ENCODE assay signal across 8 cellular contexts in the genomic region with DNA sequence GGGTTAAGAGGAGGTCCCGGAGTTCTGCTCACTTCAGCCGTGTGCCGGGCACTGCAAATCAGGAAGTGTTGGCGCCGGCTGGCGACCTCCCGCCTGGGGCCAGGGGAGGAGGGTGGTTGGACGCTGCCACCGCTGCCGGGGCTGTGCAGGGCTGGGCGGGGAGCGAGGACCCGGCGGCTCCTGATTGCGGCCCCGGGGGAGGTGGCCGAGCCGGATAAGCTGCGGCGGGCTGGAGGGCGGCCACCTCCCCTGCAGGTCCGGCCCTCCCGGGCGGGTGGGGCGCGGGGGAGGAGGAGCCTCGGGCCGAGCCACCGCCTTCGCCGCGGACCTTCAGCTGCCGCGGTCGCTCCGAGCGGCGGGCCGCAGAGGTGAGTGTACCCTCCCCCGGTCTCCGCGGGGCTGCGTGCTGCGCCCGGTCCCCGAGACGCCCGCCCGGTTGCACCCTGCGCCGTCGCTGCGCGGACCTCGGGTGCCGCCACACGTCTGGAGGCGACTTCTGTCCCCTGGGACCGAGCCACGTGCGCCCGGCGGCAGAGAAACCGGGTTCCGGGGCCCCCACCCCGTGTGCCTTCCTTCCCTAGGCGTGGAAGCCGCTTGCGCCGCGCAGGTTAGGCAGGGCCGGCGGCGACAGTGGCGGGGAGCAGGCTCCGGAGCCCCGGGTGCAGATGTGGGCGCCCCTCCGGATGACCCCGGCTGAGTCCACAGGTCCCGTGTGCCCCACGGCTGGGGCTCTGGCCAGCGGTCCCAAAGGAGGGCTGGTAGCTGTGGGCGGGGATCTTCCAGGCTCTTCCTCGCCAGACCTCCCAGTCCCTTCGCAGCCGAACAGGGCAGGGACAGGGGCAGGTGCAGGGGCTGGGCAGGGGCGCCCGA. TPM values are rescaled to one million over a fixed set of nuclear protein-coding genes. Genes with fewer than 3 reads are reported as not detected.
A peak's percentile ranks its signal among the peaks of the same experiment; 100 is the strongest.
DNase-seq lines count a peak whose midpoint lies in the region; ATAC-seq and TF ChIP-seq lines count a peak whose summit lies in the region.

STEAP3 (plus strand) TSS at position 314 of the 870 bp plus-strand sequence. CDS start 7,179 bp downstream, outside the sequence.

- POLR2A ChIA-PET in CD8-positive, alpha-beta memory T cell (lab: Charles Lee) = no interaction called here

- CTCF ChIA-PET in CD8-positive, alpha-beta memory T cell (lab: Charles Lee) = no interaction called here

- H3K27me3 Mint-ChIP-seq in CD8-positive, alpha-beta memory T cell = peaks cover 21 to 46% of the 10 kb centered on the region in 2 donors
- H3K27me3 Mint-ChIP-seq in progenitor cell of endocrine pancreas = peaks cover 62% of the 10 kb centered on the region

- peak; percentile 61 for ATAC-seq in GM18870 (IDR thresholded peaks at IDR 0.05; ENCODE audit: unreplicated experiment)
- ATAC-seq in HG02981 (IDR thresholded peaks at IDR 0.05; ENCODE audit: unreplicated experiment) = peak; percentile 61

- peak within 1 kb of the TSS in 6 of 7 donors; percentile 41 to 63 (median 48) for H3K4me3 Mint-ChIP-seq in CD8-positive, alpha-beta memory T cell
- peak within 1 kb of the TSS; percentile 61 for H3K4me3 Mint-ChIP-seq in progenitor cell of endocrine pancreas (ENCODE audit: low read depth)

- peak within 1 kb of the TSS; percentile 83 for H3K9ac ChIP-seq in adipocyte (ENCODE audit: low read length)

- no peaks in the 10 kb centered on the region for H3K9me3 ChIP-seq in CD8-positive, alpha-beta memory T cell (ENCODE audit: low read length)
- H3K9me3 ChIP-seq in adipocyte (ENCODE audit: control insufficient read depth, low read length) (no peaks in the 10 kb centered on the region), right atrium auricular region (no peaks in the 10 kb centered on the region)

- no peaks in the 10 kb centered on the region for H3K27me3 ChIP-seq in CD8-positive, alpha-beta memory T cell (ENCODE audit: insufficient read depth, low read length, poor library complexity, severe bottlenecking)
- H3K27me3 ChIP-seq in adipocyte (replicated peaks; ENCODE audit: control insufficient read depth, insufficient read depth, low read length) (no peaks in the 10 kb centered on the region), right atrium auricular region (no peaks in the 10 kb centered on the region)

- H3K27ac Mint-ChIP-seq in CD8-positive, alpha-beta memory T cell = peak within 1 kb of the TSS in 1 of 8 donors; percentile 50
- H3K27ac Mint-ChIP-seq in progenitor cell of endocrine pancreas = no peak within 1 kb of the TSS

- H3K27ac ChIP-seq in CD8-positive, alpha-beta memory T cell (ENCODE audit: low read depth, low read length) = no peak within 1 kb of the TSS
- peak within 1 kb of the TSS; percentile 33 to 43 for H3K27ac ChIP-seq in right atrium auricular region

- no peaks in the 10 kb centered on the region for H3K36me3 ChIP-seq in CD8-positive, alpha-beta memory T cell (ENCODE audit: insufficient read depth, low read length)
- H3K36me3 ChIP-seq in adipocyte (ENCODE audit: control insufficient read depth, insufficient read depth, low read length, severe bottlenecking) = no peaks in the 10 kb centered on the region
- no peaks in the 10 kb centered on the region for H3K36me3 ChIP-seq in right atrium auricular region

- TF ChIP-seq CTCF in right atrium auricular region (IDR thresholded peaks at IDR 0.05) (no peak), progenitor cell of endocrine pancreas (IDR thresholded peaks at IDR 0.05; ENCODE audit: unreplicated experiment) (no peak)

- H3K36me3 Mint-ChIP-seq in CD8-positive, alpha-beta memory T cell = no peaks in the 10 kb centered on the region
- no peaks in the 10 kb centered on the region for H3K36me3 Mint-ChIP-seq in progenitor cell of endocrine pancreas (ENCODE audit: insufficient read depth)

- H3K4me3 ChIP-seq in CD8-positive, alpha-beta memory T cell (ENCODE audit: low read length) = no peak within 1 kb of the TSS
- H3K4me3 ChIP-seq in adipocyte (ENCODE audit: low read length) (peak within 1 kb of the TSS; percentile 84), right atrium auricular region (peak within 1 kb of the TSS; percentile 63 to 64)

- H3K9me3 Mint-ChIP-seq in CD8-positive, alpha-beta memory T cell = no peaks in the 10 kb centered on the region
- H3K9me3 Mint-ChIP-seq in progenitor cell of endocrine pancreas (ENCODE audit: low read depth) = no peaks in the 10 kb centered on the region

- H3K4me1 Mint-ChIP-seq in CD8-positive, alpha-beta memory T cell = peaks cover 0 to 11% (median 1%) of the 10 kb centered on the region in 3 donors
- H3K4me1 Mint-ChIP-seq in progenitor cell of endocrine pancreas (ENCODE audit: low read depth) = no peaks in the 10 kb centered on the region

- no peaks in the 10 kb centered on the region for H3K4me1 ChIP-seq in CD8-positive, alpha-beta memory T cell (ENCODE audit: insufficient read depth, low read length)
- H3K4me1 ChIP-seq in adipocyte (ENCODE audit: control insufficient read depth, insufficient read depth, low read length) (peaks cover 7% of the 10 kb centered on the region), right atrium auricular region (peaks cover 0 to 12% of the 10 kb centered on the region in 2 donors)

- DNase-seq in CD8-positive, alpha-beta memory T cell = no peak
- peak; percentile 65 for DNase-seq in NCI-H2196 treated with DMSO at 0.1 percent for 48 hours (lab: John Stamatoyannopoulos, UW; ENCODE audit: unreplicated experiment)
- peak; percentile 67 for DNase-seq in adipocyte (ENCODE audit: low read depth)
- peak; percentile 68 for DNase-seq in right atrium auricular region (ENCODE audit: low spot score)
- peak; percentile 72 for DNase-seq in progenitor cell of endocrine pancreas (ENCODE audit: low spot score, unreplicated experiment)
- DNase-seq in kidney glomerular epithelial cell (lab: John Stamatoyannopoulos, UW) = no peak

RNA-seq across cellular contexts. Expression of gene STEAP3, which starts in this region (rescaled TPM):
- under 1 TPM; 0.11 to 0.22 TPM for total RNA-seq in CD8-positive, alpha-beta memory T cell
- polyA plus RNA-seq in CD8-positive, alpha-beta memory T cell = 0.41 TPM
- total RNA-seq in right atrium auricular region (1 to 10 TPM; 4.4 to 8.2 TPM), progenitor cell of endocrine pancreas (3.9 and 6.8 TPM in 2 replicates)

Comparison
In these comparisons a context has a peak if more than half of its experiments do, and no peak if none do; other contexts are left out.
1. DNase-seq: peak in NCI-H2196 treated with DMSO at 0.1 percent for 48 hours (single experiment), adipocyte (single experiment), right atrium auricular region (single experiment) and progenitor cell of endocrine pancreas (single experiment); none in CD8-positive, alpha-beta memory T cell (0 of 5) and kidney glomerular epithelial cell (single experiment).